7 cellular contexts compared by ENCODE assay signal in the genomic region with DNA sequence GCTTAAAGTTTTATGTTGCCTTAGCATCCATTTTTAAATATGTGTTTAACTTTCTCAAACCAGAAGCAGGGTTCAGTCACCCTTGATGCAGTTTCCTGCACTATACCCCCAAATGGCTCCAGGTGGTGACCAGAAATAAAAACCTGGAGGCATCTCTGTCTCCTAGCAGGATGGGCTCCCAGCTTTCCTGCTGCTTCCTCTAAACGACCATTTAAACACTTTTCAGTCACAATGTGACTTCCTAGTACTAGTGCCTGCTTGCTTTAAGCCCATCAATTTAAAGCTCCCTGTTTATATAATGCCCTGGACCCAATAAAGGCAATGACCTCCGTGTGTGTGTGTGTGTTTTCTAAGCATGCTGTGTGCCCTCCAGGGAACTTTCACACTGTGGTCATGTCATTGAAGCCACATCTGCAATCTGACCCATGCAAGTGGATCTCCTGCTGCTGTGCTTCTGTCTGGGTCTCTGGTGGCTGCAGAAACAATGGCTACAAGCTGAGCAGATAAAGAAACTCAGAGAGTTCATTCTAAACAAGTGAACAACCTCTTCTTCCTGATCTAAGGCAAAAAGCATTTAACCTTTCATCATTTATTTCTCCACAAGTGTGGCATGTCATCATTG.
A peak's percentile ranks its signal among the peaks of the same experiment; 100 is the strongest.
DNase-seq lines count a peak whose midpoint lies in the region; TF ChIP-seq lines count a peak whose summit lies in the region.
"Not testable (repeated sequence)": the region's sequence is repeated elsewhere in the genome, so short reads cannot be mapped to it uniquely, and the experiment has no call there.

No MANE protein-coding gene starts in this region.

- H3K9me3 ChIP-seq in HUES48 (ENCODE audit: control insufficient read depth, insufficient read depth, low read length); ectodermal cell (ENCODE audit: control insufficient read depth, low read length); iPS-18a (ENCODE audit: control insufficient read depth, low read depth, low read length): not testable (repeated sequence)

- H3K4me3 ChIP-seq in HUES48 (ENCODE audit: low read depth, low read length) (0 out of 2 replicates have a peak overlapping the region, but pooled peaks have one; percentile 3), iPS-18a (ENCODE audit: low read length) (peak overlapping the region; percentile 37)
- not testable (repeated sequence) for H3K4me3 ChIP-seq in ectodermal cell (ENCODE audit: insufficient read depth, low read depth, low read length)

- H3K36me3 ChIP-seq in HUES48 (ENCODE audit: control insufficient read depth, insufficient read depth, low read length); ectodermal cell (ENCODE audit: control insufficient read depth, insufficient read depth, low read length); iPS-18a (ENCODE audit: control insufficient read depth, low read depth, low read length): not testable (repeated sequence)

- not testable (repeated sequence) for H3K27ac Mint-ChIP-seq in nephron, progenitor cell of endocrine pancreas

- H3K36me3 Mint-ChIP-seq in nephron (ENCODE audit: low read depth); progenitor cell of endocrine pancreas (ENCODE audit: insufficient read depth): not testable (repeated sequence)

- WGBS in ectodermal cell, 2 experiments: 0% methylated on average over 2 of the region's 2 CpGs

- H3K4me3 Mint-ChIP-seq in nephron (peak overlapping the region in 2 of 3 experiments; percentile 7 to 71), progenitor cell of endocrine pancreas (ENCODE audit: low read depth) (peak overlapping the region; percentile 76)

- not testable (repeated sequence) for TF ChIP-seq CTCF in nephron (IDR thresholded peaks at IDR 0.05; ENCODE audit: unreplicated experiment in 3 of 3); progenitor cell of endocrine pancreas (IDR thresholded peaks at IDR 0.05; ENCODE audit: unreplicated experiment)

- not testable (repeated sequence) for H3K9me3 Mint-ChIP-seq in nephron; progenitor cell of endocrine pancreas (ENCODE audit: low read depth)

- H3K9ac ChIP-seq in HUES48 (ENCODE audit: low read depth, low read length); iPS-18a (ENCODE audit: low read length): not testable (repeated sequence)

- peak; percentile 26 for DNase-seq in ELF-1 (ENCODE audit: low read depth, low spot score)
- peak; percentile 84 for DNase-seq in NCI-H69 (lab: John Stamatoyannopoulos, UW)
- not testable (repeated sequence) for DNase-seq in progenitor cell of endocrine pancreas (ENCODE audit: low spot score, unreplicated experiment)

- H3K4me1 Mint-ChIP-seq in nephron; progenitor cell of endocrine pancreas (ENCODE audit: low read depth): not testable (repeated sequence)

- H3K4me1 ChIP-seq in HUES48 (ENCODE audit: control insufficient read depth, insufficient read depth, low read length): peaks cover 22% of the 10 kb centered on the region
- H3K4me1 ChIP-seq in ectodermal cell (ENCODE audit: control insufficient read depth, insufficient read depth, low read length): peaks cover 12% of the 10 kb centered on the region
- H3K4me1 ChIP-seq in iPS-18a (ENCODE audit: control insufficient read depth, low read depth, low read length): peaks cover 24% of the 10 kb centered on the region

- H3K27ac ChIP-seq in HUES48 (ENCODE audit: low read depth, low read length) (peak overlapping the region; percentile 70), ectodermal cell (ENCODE audit: insufficient read depth, low read depth, low read length, poor library complexity, severe bottlenecking) (peak overlapping the region; percentile 36)
- H3K27ac ChIP-seq in iPS-18a (ENCODE audit: low read length): not testable (repeated sequence)

- H3K27me3 Mint-ChIP-seq in nephron (ENCODE audit: low read depth): peaks cover 27% of the 10 kb centered on the region
- peaks cover 22% of the 10 kb centered on the region for H3K27me3 Mint-ChIP-seq in progenitor cell of endocrine pancreas

- not testable (repeated sequence) for H3K27me3 ChIP-seq in HUES48 (ENCODE audit: control insufficient read depth, insufficient read depth, low read length); ectodermal cell (ENCODE audit: control insufficient read depth, insufficient read depth, low read length, poor library complexity, severe bottlenecking); iPS-18a (ENCODE audit: control insufficient read depth, insufficient read depth, low read length)
